ENCODE assay signal across 8 cellular contexts in the genomic region with DNA sequence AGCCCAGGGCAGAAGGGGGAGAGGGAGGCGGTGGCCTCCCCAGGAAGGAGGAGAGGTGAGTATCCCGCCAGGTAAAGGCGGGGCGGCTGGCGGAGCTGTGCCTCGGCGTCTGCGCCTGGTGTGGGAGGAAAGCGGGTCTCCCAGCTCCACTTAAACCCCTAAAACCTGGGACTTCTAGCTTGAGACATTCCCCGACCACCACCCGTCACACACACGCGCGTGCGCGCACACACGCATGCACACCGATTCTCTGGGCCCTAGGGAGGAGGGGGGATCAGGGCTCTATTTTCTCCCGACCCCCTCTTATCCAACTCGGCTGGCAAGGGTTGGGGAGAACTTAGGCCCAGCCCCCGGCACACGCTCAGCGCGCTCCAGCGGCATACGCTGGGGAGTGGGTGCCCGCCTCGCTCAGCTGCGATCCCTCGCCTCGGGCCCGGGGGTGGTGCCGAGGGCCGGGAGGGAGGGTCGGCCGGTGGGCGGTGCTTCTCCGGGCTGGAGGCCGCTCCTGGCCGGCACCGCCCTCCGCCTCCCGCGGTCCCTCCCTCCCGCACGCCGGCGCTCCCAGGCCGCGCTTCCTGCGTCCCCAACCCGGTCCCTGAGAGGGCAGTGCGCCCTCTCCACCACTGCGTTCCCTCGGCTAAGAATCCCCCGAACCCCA. TPM values are rescaled to one million over a fixed set of nuclear protein-coding genes. Genes with fewer than 3 reads are reported as not detected.
DNase-seq lines count a peak whose midpoint lies in the region; ATAC-seq and TF ChIP-seq lines count a peak whose summit lies in the region.

Gene TMEM51, plus strand, starts transcription at position 564 of the 658 bp plus-strand sequence. CDS start 61,341 bp downstream, outside the sequence.

- peak within 1 kb of the TSS; percentile 68 for H3K23ac ChIP-seq in mesendoderm (ENCODE audit: low read length)

- no CpG with 5 or more reads among the region's 56 CpGs for WGBS in mesendoderm (ENCODE audit: extremely low coverage, insufficient coverage, low lambda C conversion rate)

- H3K4me2 ChIP-seq in mesendoderm (ENCODE audit: low read length) = peak within 1 kb of the TSS; percentile 86

- peak within 1 kb of the TSS; percentile 98 for H3K4me3 Mint-ChIP-seq in endothelial cell (ENCODE audit: unreplicated experiment)

- H2AK5ac ChIP-seq in mesendoderm (ENCODE audit: low read length) = no peak within 1 kb of the TSS

- H3K9me3 Mint-ChIP-seq in endothelial cell (ENCODE audit: unreplicated experiment) = no peaks in the 10 kb centered on the region

- peak; percentile 84 for ATAC-seq in upper lobe of right lung

- peaks cover 6% of the 10 kb centered on the region for H3K27me3 Mint-ChIP-seq in endothelial cell (ENCODE audit: unreplicated experiment)

- H3K56ac ChIP-seq in mesendoderm (ENCODE audit: low read length) = peak within 1 kb of the TSS; percentile 87

- DNase-seq in Caki2 (ENCODE audit: low read depth) (peak; percentile 77), SKM-1 treated with dmso at 0.1 percent for 144 hours (lab: John Stamatoyannopoulos, UW; ENCODE audit: unreplicated experiment) (peak; percentile 48), endothelial cell (ENCODE audit: low spot score) (peak; percentile 90), mesendoderm (peak; percentile 90), upper lobe of right lung (peak; percentile 90), NCI-H187 (lab: John Stamatoyannopoulos, UW) (no peak)
- DNase-seq in stimulated activated CD4-positive, alpha-beta T cell treated with anti-CD3 and anti-CD28 coated beads, Interleukin-12 subunit alpha, Interleukin-12 subunit beta, amount 100 ng/mL, for 4 hours = no peak

- H4K5ac ChIP-seq in mesendoderm (ENCODE audit: low read length) = no peak within 1 kb of the TSS

- peak within 1 kb of the TSS; percentile 87 for H3K9ac ChIP-seq in HUES6 (ENCODE audit: low read length)
- peak within 1 kb of the TSS; percentile 68 for H3K9ac ChIP-seq in mesendoderm (ENCODE audit: low read length)

- H3K4me1 ChIP-seq in HUES6 (ENCODE audit: control insufficient read depth, insufficient read depth, low read length) = peaks cover 36% of the 10 kb centered on the region
- no peaks in the 10 kb centered on the region for H3K4me1 ChIP-seq in mesendoderm (ENCODE audit: control insufficient read depth, low read depth, low read length)
- peaks cover 16% of the 10 kb centered on the region for H3K4me1 ChIP-seq in upper lobe of right lung

- peaks cover 2% of the 10 kb centered on the region for H3K79me1 ChIP-seq in mesendoderm (ENCODE audit: low read length)

- H2BK120ac ChIP-seq in mesendoderm (ENCODE audit: low read depth, low read length) = no peak within 1 kb of the TSS

- H3K36me3 ChIP-seq in HUES6 (ENCODE audit: control insufficient read depth, insufficient read depth, low read length) (no peaks in the 10 kb centered on the region), mesendoderm (ENCODE audit: control insufficient read depth, insufficient read depth, low read length) (no peaks in the 10 kb centered on the region), upper lobe of right lung (no peaks in the 10 kb centered on the region)

- in situ Hi-C loops in Caki2 (cut with HindIII; ENCODE audit: low pct_unique_long_range_greater_than_20kb, low sequenced_read_pairs) = no loop called here

- H3K4me1 Mint-ChIP-seq in endothelial cell (ENCODE audit: unreplicated experiment) = peaks cover 51% of the 10 kb centered on the region

- H3K27me3 ChIP-seq in HUES6 (ENCODE audit: control insufficient read depth, insufficient read depth, low read length) (peaks cover 35% of the 10 kb centered on the region), mesendoderm (ENCODE audit: insufficient read depth, low read length, poor library complexity) (no peaks in the 10 kb centered on the region), upper lobe of right lung (no peaks in the 10 kb centered on the region)

- TF ChIP-seq CTCF in endothelial cell (IDR thresholded peaks at IDR 0.05; ENCODE audit: unreplicated experiment) (no peak), upper lobe of right lung (IDR thresholded peaks at IDR 0.05) (no peak)

- H3K4me3 ChIP-seq in HUES6 (ENCODE audit: low read depth, low read length) (peak within 1 kb of the TSS; percentile 90), mesendoderm (ENCODE audit: low read length) (peak within 1 kb of the TSS; percentile 53), upper lobe of right lung (peak within 1 kb of the TSS; percentile 59)

- H3K79me2 ChIP-seq in mesendoderm (ENCODE audit: control insufficient read depth, insufficient read depth, low read length) = no peaks in the 10 kb centered on the region

- intact Hi-C loops in upper lobe of right lung (cut with DNase I) = loop anchor here (10.0 kb wide), 1 partner anchor 121 kb away; no protein-coding TSS in a partner anchor

- no peak within 1 kb of the TSS for H2BK15ac ChIP-seq in mesendoderm (replicated peaks; ENCODE audit: low read depth)

- peaks cover 3% of the 10 kb centered on the region for H3K36me3 Mint-ChIP-seq in endothelial cell (ENCODE audit: low read depth, unreplicated experiment)

- no peak within 1 kb of the TSS for H3K4ac ChIP-seq in mesendoderm (ENCODE audit: low read depth, low read length)

- peak within 1 kb of the TSS; percentile 55 for H3K18ac ChIP-seq in mesendoderm (ENCODE audit: low read length)

- H3K27ac Mint-ChIP-seq in endothelial cell (ENCODE audit: unreplicated experiment) = peak within 1 kb of the TSS; percentile 83

- no peak within 1 kb of the TSS for H4K8ac ChIP-seq in mesendoderm (ENCODE audit: low read depth, low read length)

- no peak within 1 kb of the TSS for H2BK5ac ChIP-seq in mesendoderm (ENCODE audit: low read length)

- peaks cover 5% of the 10 kb centered on the region; the same call in 1 of the 2 replicates for H3K9me3 ChIP-seq in HUES6 (ENCODE audit: control insufficient read depth, insufficient read depth, low read depth, low read length)
- no peaks in the 10 kb centered on the region for H3K9me3 ChIP-seq in upper lobe of right lung

- peak within 1 kb of the TSS; percentile 49; the same call in 1 of the 2 replicates for H3K27ac ChIP-seq in HUES6 (ENCODE audit: low read depth, low read length)
- H3K27ac ChIP-seq in mesendoderm (ENCODE audit: low read depth, low read length) = no peak within 1 kb of the TSS
- peak within 1 kb of the TSS; percentile 91 for H3K27ac ChIP-seq in upper lobe of right lung

RNA-seq across cellular contexts. Expression of gene TMEM51, which starts in this region (rescaled TPM):
- total RNA-seq in Caki2 (2014; rRNA removed; shearing (Covaris generic); ENCODE audit: low replicate concordance) = 16.6 and 21.1 TPM in 2 replicates
- total RNA-seq in endothelial cell (ENCODE audit: unreplicated experiment) (23.5 TPM), upper lobe of right lung (14.7 TPM)
- 3.1 TPM for polyA plus RNA-seq in mesendoderm (2013, experiment 1 of 2)
- polyA plus RNA-seq in mesendoderm (2013, experiment 2 of 2) = 3.1 TPM

Comparison
In these comparisons a context has a peak if more than half of its experiments do, and no peak if none do; other contexts are left out.
1. DNase-seq: peak in Caki2 (single experiment), SKM-1 treated with dmso at 0.1 percent for 144 hours (single experiment), endothelial cell (single experiment), mesendoderm (single experiment) and upper lobe of right lung (single experiment); none in stimulated activated CD4-positive, alpha-beta T cell treated with anti-CD3 and anti-CD28 coated beads, Interleukin-12 subunit alpha, Interleukin-12 subunit beta, amount 100 ng/mL, for 4 hours (single experiment) and NCI-H187 (0 of 2).
2. Peak in every context shown above with its lines, with median percentiles within 50 percentile points of each other: H3K4me3 ChIP-seq.